ENCODE assay signal across 20 cellular contexts in the genomic region with DNA sequence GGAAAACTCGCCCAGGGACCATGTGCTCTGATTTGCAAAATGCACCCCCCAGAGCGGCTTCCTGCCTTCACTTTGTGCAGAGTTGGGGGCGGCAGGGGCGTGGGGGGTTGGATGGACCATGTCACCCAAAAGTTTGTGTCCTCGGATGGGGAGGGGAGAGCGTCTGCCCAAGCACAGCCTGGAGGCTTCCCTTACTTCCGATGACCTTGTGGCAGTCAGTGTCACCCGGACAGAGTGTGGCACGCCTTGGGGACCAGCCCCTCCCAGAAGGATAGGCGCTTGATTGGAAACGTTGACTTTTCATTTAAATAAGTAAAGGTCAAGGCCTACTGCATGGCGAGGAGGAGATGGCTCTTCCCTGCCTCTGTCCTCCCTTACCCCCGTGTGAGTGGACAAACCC.
"Had no signal": no experiment of that assay in that cellular context is flagged by ENCODE, and none has a peak within 500 bp of the region (broad histone marks: within the 10 kb centered on the region; RNA-seq: fewer than 3 reads in every experiment).

No MANE protein-coding gene starts in this region.

- H3K4me1 ChIP-seq: lower lobe of right lung, pancreas, right lobe of liver, uterus had no signal

- H3K27ac ChIP-seq: lower lobe of right lung, pancreas, right lobe of liver, tibial nerve, upper lobe of right lung, uterus had no signal

- DNase-seq: dorsolateral prefrontal cortex; effector CD4-positive, alpha-beta T cell; head of caudate nucleus; left ventricle myocardium superior; lower lobe of right lung; natural killer cell; retina; right lobe of liver; small intestine; stimulated activated CD4-positive, alpha-beta T cell treated with anti-CD3 and anti-CD28 coated beads, Interleukin-1b, Interleukin-23, amount 100 ng/mL, for 48 hours; stimulated activated CD4-positive, alpha-beta T cell treated with anti-CD3 and anti-CD28 coated beads, Interleukin-4, amount 100 ng/mL, for 1 hour; stimulated activated CD8-positive, alpha-beta memory T cell treated with anti-CD3 and anti-CD28 coated beads, Interleukin-4, amount 100 ng/mL, for 48 hours; stimulated activated naive CD8-positive, alpha-beta T cell treated with anti-CD3 and anti-CD28 coated beads, Interleukin-15, Interleukin-2, amounts not matched to agents 100 U/mL and 50 U/mL, for 24 hours; substantia nigra; testis; upper lobe of right lung; uterus had no signal

- ATAC-seq: left ventricle myocardium superior; lower lobe of right lung; natural killer cell; pancreas; right lobe of liver; stimulated activated naive CD8-positive, alpha-beta T cell treated with anti-CD3 and anti-CD28 coated beads, Interleukin-15, Interleukin-2, amounts not matched to agents 100 U/mL and 50 U/mL, for 24 hours; upper lobe of right lung had no signal

- H3K4me3 ChIP-seq: dorsolateral prefrontal cortex, lower lobe of right lung, pancreas, right lobe of liver, testis, tibial nerve, upper lobe of right lung, uterus had no signal

- H3K36me3 ChIP-seq: lower lobe of right lung, neutrophil, pancreas, right lobe of liver, tibial nerve, upper lobe of right lung, uterus had no signal

- H3K9me3 ChIP-seq: lower lobe of right lung, neutrophil, pancreas, right lobe of liver, testis, tibial nerve, upper lobe of right lung, uterus had no signal

- H3K27me3 ChIP-seq: dorsolateral prefrontal cortex, neutrophil, pancreas, right lobe of liver, testis, tibial nerve, upper lobe of right lung, uterus had no signal
